10 cellular contexts compared by ENCODE assay signal in genomic region chr1:24417681-24418080, GRCh38.
DNase-seq lines count a peak whose midpoint lies in the region; TF ChIP-seq lines count a peak whose summit lies in the region.
"Had no signal": no experiment of that assay in that cellular context is flagged by ENCODE, and none has a peak within 500 bp of the region (broad histone marks: within the 10 kb centered on the region; RNA-seq: fewer than 3 reads in every experiment).

No MANE protein-coding gene starts in this region.

- H3K79me2 ChIP-seq in OCI-LY1 (ENCODE audit: insufficient read depth, low read length) = peaks cover 20% of the 10 kb centered on the region

- H3K27ac ChIP-seq in OCI-LY1 (ENCODE audit: low read depth, low read length, poor library complexity, severe bottlenecking) (no peak overlapping the region), rectal smooth muscle tissue (ENCODE audit: low read depth, low read length) (peak overlapping the region; percentile 67)

- no peaks in the 10 kb centered on the region for H3K9me3 ChIP-seq in OCI-LY1 (ENCODE audit: low read length)

- DNase-seq in DMS53 (lab: John Stamatoyannopoulos, UW) (peak; percentile 49), DMS53 treated with DMSO at 0.1 percent for 48 hours (lab: John Stamatoyannopoulos, UW; ENCODE audit: unreplicated experiment) (no peak), choroid plexus epithelial cell (ENCODE audit: low read depth) (peak; percentile 40), DMS153 treated with DMSO at 0.1 percent for 48 hours (lab: John Stamatoyannopoulos, UW; ENCODE audit: unreplicated experiment) (no peak), NAMALWA (ENCODE audit: low spot score) (no peak), NCI-H524 treated with DMSO at 0.1 percent for 48 hours (lab: John Stamatoyannopoulos, UW) (no peak)
- DNase-seq: 8988T, occipital lobe had no signal

- H3K36me3 ChIP-seq in OCI-LY1 (ENCODE audit: insufficient read depth, low read length) (peaks cover 42% of the 10 kb centered on the region), rectal smooth muscle tissue (ENCODE audit: control insufficient read depth, insufficient read depth, low read length) (peaks cover 15% of the 10 kb centered on the region)

- no peak overlapping the region for H2AFZ ChIP-seq in OCI-LY1 (ENCODE audit: low read length)

- H3K9me2 ChIP-seq in OCI-LY1 (ENCODE audit: low read depth, low read length) = no peaks in the 10 kb centered on the region

- H3K27me3 ChIP-seq in OCI-LY1 (ENCODE audit: insufficient read depth, low read length) (no peaks in the 10 kb centered on the region), rectal smooth muscle tissue (ENCODE audit: control insufficient read depth, insufficient read depth, low read length) (no peaks in the 10 kb centered on the region)

- H3K4me1 ChIP-seq in OCI-LY1 (ENCODE audit: insufficient read depth, low read length, severe bottlenecking) (peaks cover 41% of the 10 kb centered on the region), rectal smooth muscle tissue (ENCODE audit: control insufficient read depth, insufficient read depth, low read length) (peaks cover 22% of the 10 kb centered on the region)

- H3K9ac ChIP-seq in OCI-LY1 (ENCODE audit: low read length) (peak overlapping the region; percentile 78; the same call in 1 of the 2 replicates), rectal smooth muscle tissue (ENCODE audit: low read length) (no peak overlapping the region)

- no peak for TF ChIP-seq CTCF in OCI-LY1 (IDR thresholded peaks at IDR 0.05; ENCODE audit: low read length)
- no peak for TF ChIP-seq CTCF in choroid plexus epithelial cell (conservative IDR thresholded peaks at IDR 0.05; ENCODE audit: low read depth, low read length)

- 0 out of 2 replicates have a peak, but pooled peaks cover 3% of the 10 kb centered on the region for H3F3A ChIP-seq in OCI-LY1 (ENCODE audit: insufficient read depth, low read length)

- H3K4me3 ChIP-seq in OCI-LY1 (ENCODE audit: low read depth, low read length, poor library complexity, severe bottlenecking) (peak overlapping the region; percentile 84), choroid plexus epithelial cell (ENCODE audit: low read depth, low read length) (no peak overlapping the region), rectal smooth muscle tissue (ENCODE audit: low read length) (no peak overlapping the region)

- no peaks in the 10 kb centered on the region for H4K20me1 ChIP-seq in OCI-LY1 (ENCODE audit: insufficient read depth, low read length)

- peak overlapping the region; percentile 90 for H3K4me2 ChIP-seq in OCI-LY1 (ENCODE audit: low read length)

Comparison
In these comparisons a context has a peak if more than half of its experiments do, and no peak if none do; other contexts are left out.
1. DNase-seq: peak in DMS53 (single experiment) and choroid plexus epithelial cell (single experiment); none in DMS53 treated with DMSO at 0.1 percent for 48 hours (single experiment), DMS153 treated with DMSO at 0.1 percent for 48 hours (single experiment), NAMALWA (single experiment) and NCI-H524 treated with DMSO at 0.1 percent for 48 hours (single experiment).